Comparison of ENCODE assay signal across 1 cellular context in genomic region chr7:33108931-33109757, GRCh38.
TF ChIP-seq lines count a peak whose summit lies in the region.

A gene with protein sequence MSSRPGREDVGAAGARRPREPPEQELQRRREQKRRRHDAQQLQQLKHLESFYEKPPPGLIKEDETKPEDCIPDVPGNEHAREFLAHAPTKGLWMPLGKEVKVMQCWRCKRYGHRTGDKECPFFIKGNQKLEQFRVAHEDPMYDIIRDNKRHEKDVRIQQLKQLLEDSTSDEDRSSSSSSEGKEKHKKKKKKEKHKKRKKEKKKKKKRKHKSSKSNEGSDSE (minus strand): TSS chr7:33109404. CDS start chr7:33109372, 32 bp downstream.

TF ChIP-seq in HepG2, 621 proteins besides CTCF, POLR2A, EP300 and RAD21 (continued from another document and continues in another):
- TF ChIP-seq NR1H2 (CRISPR knock-in tag; IDR thresholded peaks at IDR 0.05; ENCODE audit: borderline replicate concordance, low read depth): no peak
- TF ChIP-seq, protein P1, sequence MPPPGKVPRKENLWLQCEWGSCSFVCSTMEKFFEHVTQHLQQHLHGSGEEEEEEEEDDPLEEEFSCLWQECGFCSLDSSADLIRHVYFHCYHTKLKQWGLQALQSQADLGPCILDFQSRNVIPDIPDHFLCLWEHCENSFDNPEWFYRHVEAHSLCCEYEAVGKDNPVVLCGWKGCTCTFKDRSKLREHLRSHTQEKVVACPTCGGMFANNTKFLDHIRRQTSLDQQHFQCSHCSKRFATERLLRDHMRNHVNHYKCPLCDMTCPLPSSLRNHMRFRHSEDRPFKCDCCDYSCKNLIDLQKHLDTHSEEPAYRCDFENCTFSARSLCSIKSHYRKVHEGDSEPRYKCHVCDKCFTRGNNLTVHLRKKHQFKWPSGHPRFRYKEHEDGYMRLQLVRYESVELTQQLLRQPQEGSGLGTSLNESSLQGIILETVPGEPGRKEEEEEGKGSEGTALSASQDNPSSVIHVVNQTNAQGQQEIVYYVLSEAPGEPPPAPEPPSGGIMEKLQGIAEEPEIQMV (CRISPR knock-in tag; IDR thresholded peaks at IDR 0.05; ENCODE audit: low read depth): no peak
- no peak for TF ChIP-seq RELA (CRISPR knock-in tag; IDR thresholded peaks at IDR 0.05)
- no peak for TF ChIP-seq ZNF343 (CRISPR knock-in tag; IDR thresholded peaks at IDR 0.05)
- TF ChIP-seq USF2 (IDR thresholded peaks at IDR 0.05; ENCODE audit: low read depth, low read length): no peak
- no peak for TF ChIP-seq USF2 (CRISPR knock-in tag; IDR thresholded peaks at IDR 0.05; ENCODE audit: borderline replicate concordance)
- TF ChIP-seq RFX5 (IDR thresholded peaks at IDR 0.05; ENCODE audit: low read depth, low read length): no peak
- no peak; the same call in 1 of the 2 replicates for TF ChIP-seq KMT2A (CRISPR knock-in tag; IDR thresholded peaks at IDR 0.05)
- TF ChIP-seq KAT2B (IDR thresholded peaks at IDR 0.05; ENCODE audit: borderline replicate concordance, low read depth, low read length): no peak
- TF ChIP-seq, protein P2, sequence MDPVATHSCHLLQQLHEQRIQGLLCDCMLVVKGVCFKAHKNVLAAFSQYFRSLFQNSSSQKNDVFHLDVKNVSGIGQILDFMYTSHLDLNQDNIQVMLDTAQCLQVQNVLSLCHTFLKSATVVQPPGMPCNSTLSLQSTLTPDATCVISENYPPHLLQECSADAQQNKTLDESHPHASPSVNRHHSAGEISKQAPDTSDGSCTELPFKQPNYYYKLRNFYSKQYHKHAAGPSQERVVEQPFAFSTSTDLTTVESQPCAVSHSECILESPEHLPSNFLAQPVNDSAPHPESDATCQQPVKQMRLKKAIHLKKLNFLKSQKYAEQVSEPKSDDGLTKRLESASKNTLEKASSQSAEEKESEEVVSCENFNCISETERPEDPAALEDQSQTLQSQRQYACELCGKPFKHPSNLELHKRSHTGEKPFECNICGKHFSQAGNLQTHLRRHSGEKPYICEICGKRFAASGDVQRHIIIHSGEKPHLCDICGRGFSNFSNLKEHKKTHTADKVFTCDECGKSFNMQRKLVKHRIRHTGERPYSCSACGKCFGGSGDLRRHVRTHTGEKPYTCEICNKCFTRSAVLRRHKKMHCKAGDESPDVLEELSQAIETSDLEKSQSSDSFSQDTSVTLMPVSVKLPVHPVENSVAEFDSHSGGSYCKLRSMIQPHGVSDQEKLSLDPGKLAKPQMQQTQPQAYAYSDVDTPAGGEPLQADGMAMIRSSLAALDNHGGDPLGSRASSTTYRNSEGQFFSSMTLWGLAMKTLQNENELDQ (CRISPR knock-in tag; IDR thresholded peaks at IDR 0.05; ENCODE audit: borderline replicate concordance): no peak
- TF ChIP-seq GTF2F1 (IDR thresholded peaks at IDR 0.05; ENCODE audit: low read length): no peak
- TF ChIP-seq ELK4 (CRISPR knock-in tag; IDR thresholded peaks at IDR 0.05; ENCODE audit: borderline replicate concordance): no peak
- TF ChIP-seq ZNF576 (CRISPR knock-in tag; IDR thresholded peaks at IDR 0.05): no peak
- peak; percentile 98 for TF ChIP-seq ZNF574 (CRISPR knock-in tag; IDR thresholded peaks at IDR 0.05)
- TF ChIP-seq HOXA9 (CRISPR knock-in tag; IDR thresholded peaks at IDR 0.05; ENCODE audit: borderline replicate concordance): no peak
- TF ChIP-seq, protein P3, sequence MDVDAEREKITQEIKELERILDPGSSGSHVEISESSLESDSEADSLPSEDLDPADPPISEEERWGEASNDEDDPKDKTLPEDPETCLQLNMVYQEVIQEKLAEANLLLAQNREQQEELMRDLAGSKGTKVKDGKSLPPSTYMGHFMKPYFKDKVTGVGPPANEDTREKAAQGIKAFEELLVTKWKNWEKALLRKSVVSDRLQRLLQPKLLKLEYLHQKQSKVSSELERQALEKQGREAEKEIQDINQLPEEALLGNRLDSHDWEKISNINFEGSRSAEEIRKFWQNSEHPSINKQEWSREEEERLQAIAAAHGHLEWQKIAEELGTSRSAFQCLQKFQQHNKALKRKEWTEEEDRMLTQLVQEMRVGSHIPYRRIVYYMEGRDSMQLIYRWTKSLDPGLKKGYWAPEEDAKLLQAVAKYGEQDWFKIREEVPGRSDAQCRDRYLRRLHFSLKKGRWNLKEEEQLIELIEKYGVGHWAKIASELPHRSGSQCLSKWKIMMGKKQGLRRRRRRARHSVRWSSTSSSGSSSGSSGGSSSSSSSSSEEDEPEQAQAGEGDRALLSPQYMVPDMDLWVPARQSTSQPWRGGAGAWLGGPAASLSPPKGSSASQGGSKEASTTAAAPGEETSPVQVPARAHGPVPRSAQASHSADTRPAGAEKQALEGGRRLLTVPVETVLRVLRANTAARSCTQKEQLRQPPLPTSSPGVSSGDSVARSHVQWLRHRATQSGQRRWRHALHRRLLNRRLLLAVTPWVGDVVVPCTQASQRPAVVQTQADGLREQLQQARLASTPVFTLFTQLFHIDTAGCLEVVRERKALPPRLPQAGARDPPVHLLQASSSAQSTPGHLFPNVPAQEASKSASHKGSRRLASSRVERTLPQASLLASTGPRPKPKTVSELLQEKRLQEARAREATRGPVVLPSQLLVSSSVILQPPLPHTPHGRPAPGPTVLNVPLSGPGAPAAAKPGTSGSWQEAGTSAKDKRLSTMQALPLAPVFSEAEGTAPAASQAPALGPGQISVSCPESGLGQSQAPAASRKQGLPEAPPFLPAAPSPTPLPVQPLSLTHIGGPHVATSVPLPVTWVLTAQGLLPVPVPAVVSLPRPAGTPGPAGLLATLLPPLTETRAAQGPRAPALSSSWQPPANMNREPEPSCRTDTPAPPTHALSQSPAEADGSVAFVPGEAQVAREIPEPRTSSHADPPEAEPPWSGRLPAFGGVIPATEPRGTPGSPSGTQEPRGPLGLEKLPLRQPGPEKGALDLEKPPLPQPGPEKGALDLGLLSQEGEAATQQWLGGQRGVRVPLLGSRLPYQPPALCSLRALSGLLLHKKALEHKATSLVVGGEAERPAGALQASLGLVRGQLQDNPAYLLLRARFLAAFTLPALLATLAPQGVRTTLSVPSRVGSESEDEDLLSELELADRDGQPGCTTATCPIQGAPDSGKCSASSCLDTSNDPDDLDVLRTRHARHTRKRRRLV (CRISPR knock-in tag; IDR thresholded peaks at IDR 0.05): no peak
- no peak; the same call in 1 of the 2 replicates for TF ChIP-seq ZNF274 (CRISPR knock-in tag; IDR thresholded peaks at IDR 0.05)
- no peak for TF ChIP-seq ESRRA (CRISPR knock-in tag; IDR thresholded peaks at IDR 0.05; ENCODE audit: low read depth)
- TF ChIP-seq, protein P4, sequence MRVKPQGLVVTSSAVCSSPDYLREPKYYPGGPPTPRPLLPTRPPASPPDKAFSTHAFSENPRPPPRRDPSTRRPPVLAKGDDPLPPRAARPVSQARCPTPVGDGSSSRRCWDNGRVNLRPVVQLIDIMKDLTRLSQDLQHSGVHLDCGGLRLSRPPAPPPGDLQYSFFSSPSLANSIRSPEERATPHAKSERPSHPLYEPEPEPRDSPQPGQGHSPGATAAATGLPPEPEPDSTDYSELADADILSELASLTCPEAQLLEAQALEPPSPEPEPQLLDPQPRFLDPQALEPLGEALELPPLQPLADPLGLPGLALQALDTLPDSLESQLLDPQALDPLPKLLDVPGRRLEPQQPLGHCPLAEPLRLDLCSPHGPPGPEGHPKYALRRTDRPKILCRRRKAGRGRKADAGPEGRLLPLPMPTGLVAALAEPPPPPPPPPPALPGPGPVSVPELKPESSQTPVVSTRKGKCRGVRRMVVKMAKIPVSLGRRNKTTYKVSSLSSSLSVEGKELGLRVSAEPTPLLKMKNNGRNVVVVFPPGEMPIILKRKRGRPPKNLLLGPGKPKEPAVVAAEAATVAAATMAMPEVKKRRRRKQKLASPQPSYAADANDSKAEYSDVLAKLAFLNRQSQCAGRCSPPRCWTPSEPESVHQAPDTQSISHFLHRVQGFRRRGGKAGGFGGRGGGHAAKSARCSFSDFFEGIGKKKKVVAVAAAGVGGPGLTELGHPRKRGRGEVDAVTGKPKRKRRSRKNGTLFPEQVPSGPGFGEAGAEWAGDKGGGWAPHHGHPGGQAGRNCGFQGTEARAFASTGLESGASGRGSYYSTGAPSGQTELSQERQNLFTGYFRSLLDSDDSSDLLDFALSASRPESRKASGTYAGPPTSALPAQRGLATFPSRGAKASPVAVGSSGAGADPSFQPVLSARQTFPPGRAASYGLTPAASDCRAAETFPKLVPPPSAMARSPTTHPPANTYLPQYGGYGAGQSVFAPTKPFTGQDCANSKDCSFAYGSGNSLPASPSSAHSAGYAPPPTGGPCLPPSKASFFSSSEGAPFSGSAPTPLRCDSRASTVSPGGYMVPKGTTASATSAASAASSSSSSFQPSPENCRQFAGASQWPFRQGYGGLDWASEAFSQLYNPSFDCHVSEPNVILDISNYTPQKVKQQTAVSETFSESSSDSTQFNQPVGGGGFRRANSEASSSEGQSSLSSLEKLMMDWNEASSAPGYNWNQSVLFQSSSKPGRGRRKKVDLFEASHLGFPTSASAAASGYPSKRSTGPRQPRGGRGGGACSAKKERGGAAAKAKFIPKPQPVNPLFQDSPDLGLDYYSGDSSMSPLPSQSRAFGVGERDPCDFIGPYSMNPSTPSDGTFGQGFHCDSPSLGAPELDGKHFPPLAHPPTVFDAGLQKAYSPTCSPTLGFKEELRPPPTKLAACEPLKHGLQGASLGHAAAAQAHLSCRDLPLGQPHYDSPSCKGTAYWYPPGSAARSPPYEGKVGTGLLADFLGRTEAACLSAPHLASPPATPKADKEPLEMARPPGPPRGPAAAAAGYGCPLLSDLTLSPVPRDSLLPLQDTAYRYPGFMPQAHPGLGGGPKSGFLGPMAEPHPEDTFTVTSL (CRISPR knock-in tag; IDR thresholded peaks at IDR 0.05; ENCODE audit: borderline replicate concordance): no peak
- no peak for TF ChIP-seq MAFG (CRISPR knock-in tag; IDR thresholded peaks at IDR 0.05)
- TF ChIP-seq PAF1 (CRISPR knock-in tag; IDR thresholded peaks at IDR 0.05): no peak
- 0 out of 2 replicates have a peak, but pooled peaks have one; percentile 32 for TF ChIP-seq ZNF136 (CRISPR knock-in tag; IDR thresholded peaks at IDR 0.05; ENCODE audit: low read depth)
- TF ChIP-seq SCMH1 (CRISPR knock-in tag; IDR thresholded peaks at IDR 0.05; ENCODE audit: borderline replicate concordance): no peak
- no peak for TF ChIP-seq AHR (CRISPR knock-in tag; IDR thresholded peaks at IDR 0.05)
- no peak for TF ChIP-seq SUZ12 (IDR thresholded peaks at IDR 0.05; ENCODE audit: low read depth, low read length)
- TF ChIP-seq ZBTB38 (CRISPR knock-in tag; IDR thresholded peaks at IDR 0.05): no peak
- no peak for TF ChIP-seq ZNF256 (CRISPR knock-in tag; conservative IDR thresholded peaks at IDR 0.05)
- TF ChIP-seq, protein P5, sequence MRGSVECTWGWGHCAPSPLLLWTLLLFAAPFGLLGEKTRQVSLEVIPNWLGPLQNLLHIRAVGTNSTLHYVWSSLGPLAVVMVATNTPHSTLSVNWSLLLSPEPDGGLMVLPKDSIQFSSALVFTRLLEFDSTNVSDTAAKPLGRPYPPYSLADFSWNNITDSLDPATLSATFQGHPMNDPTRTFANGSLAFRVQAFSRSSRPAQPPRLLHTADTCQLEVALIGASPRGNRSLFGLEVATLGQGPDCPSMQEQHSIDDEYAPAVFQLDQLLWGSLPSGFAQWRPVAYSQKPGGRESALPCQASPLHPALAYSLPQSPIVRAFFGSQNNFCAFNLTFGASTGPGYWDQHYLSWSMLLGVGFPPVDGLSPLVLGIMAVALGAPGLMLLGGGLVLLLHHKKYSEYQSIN (CRISPR knock-in tag; IDR thresholded peaks at IDR 0.05; ENCODE audit: borderline replicate concordance): no peak
- peak; percentile 71 for TF ChIP-seq AGO2 (optimal IDR thresholded peaks at IDR 0.05; ENCODE audit: low read depth, low read length)
- TF ChIP-seq GPN1 (CRISPR knock-in tag; IDR thresholded peaks at IDR 0.05; ENCODE audit: borderline replicate concordance): no peak
- TF ChIP-seq ZFP36L2 (CRISPR knock-in tag; IDR thresholded peaks at IDR 0.05): no peak
